In the genomic region with DNA sequence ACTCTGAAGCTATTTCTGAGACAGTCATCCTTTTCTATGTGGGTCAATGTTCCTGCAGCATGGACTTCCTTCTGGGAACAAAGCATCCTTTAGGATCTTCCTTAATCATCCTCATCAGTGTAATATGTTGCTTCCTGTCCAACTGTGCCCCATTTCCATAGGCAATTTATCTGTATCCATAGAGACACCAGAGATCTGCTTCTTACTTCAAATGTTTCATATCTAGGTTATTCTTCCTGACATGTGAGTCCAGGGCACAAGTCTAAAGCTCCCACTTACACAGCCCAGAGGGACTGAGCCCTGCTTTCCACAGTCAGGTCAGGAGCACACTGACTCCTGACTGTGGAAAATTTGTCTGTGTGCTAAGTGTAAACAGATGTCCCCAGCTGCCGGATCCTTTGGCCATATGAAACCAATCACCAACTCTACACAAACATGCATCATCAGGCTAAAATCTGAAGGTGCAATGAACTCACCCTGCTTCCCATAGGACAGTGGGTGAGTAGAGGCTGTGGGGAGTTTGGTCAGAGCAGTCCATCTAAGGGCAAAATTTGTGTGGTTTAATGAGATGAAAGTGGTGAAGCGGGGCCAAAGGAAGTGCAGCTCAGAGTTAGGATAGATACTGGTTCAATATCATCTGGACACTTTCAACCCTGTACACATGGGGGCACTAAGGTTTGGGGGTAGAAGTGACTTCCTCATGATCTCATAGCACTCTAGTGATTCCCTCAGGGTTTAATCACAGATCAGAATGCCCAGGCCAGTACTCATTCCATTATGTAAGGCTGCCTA, we compare ENCODE assay signal across 16 cellular contexts.
A peak's percentile ranks its signal among the peaks of the same experiment; 100 is the strongest.
DNase-seq lines count a peak whose midpoint lies in the region; ATAC-seq and TF ChIP-seq lines count a peak whose summit lies in the region.
"Had no signal": no experiment of that assay in that cellular context is flagged by ENCODE, and none has a peak within 500 bp of the region (broad histone marks: within the 10 kb centered on the region; RNA-seq: fewer than 3 reads in every experiment).

No MANE protein-coding gene starts in this region.

- WGBS in adrenal gland, 4 donors = 62 to 72% (median 70%) methylated on average over 2 of the region's 2 CpGs

- ATAC-seq in left cardiac atrium (peak in 1 of 2 donors; percentile 88), HG02571 (IDR thresholded peaks at IDR 0.05; ENCODE audit: unreplicated experiment) (no peak)
- ATAC-seq in activated CD4-positive, alpha-beta T cell treated with anti-CD3 and anti-CD28 coated beads for 36 hours = no peak
- ATAC-seq: activated naive CD4-positive, alpha-beta T cell treated with anti-CD3 and anti-CD28 coated beads, Interleukin-2, amount 50 U/mL, for 72 hours had no signal

- H3K4me3 ChIP-seq in adrenal gland = no peak overlapping the region
- H3K4me3 ChIP-seq: SJSA1, tibial artery had no signal

- H3K27me3 Mint-ChIP-seq in activated CD4-positive, alpha-beta T cell treated with anti-CD3 and anti-CD28 coated beads for 36 hours = peaks cover 36% of the 10 kb centered on the region

- H3K4me1 ChIP-seq in adrenal gland (replicated peaks in 1 of 2) = peaks cover 0 to 3% of the 10 kb centered on the region in 2 donors

- H3K9me3 ChIP-seq in adrenal gland (replicated peaks in 1 of 3) = no peaks in the 10 kb centered on the region
- H3K9me3 ChIP-seq: SJSA1, tibial artery had no signal

- no peaks in the 10 kb centered on the region for H3K36me3 ChIP-seq in adrenal gland (replicated peaks in 1 of 2)
- H3K36me3 ChIP-seq: SJSA1, tibial artery had no signal

- H3K4me3 Mint-ChIP-seq in activated CD4-positive, alpha-beta T cell treated with anti-CD3 and anti-CD28 coated beads for 36 hours = no peak overlapping the region
- H3K4me3 Mint-ChIP-seq: H9 had no signal

- TF ChIP-seq CTCF in adrenal gland (IDR thresholded peaks at IDR 0.05) = no peak

- TF ChIP-seq POLR2A in adrenal gland (IDR thresholded peaks at IDR 0.05) = no peak

- H3K4me1 Mint-ChIP-seq in activated CD4-positive, alpha-beta T cell treated with anti-CD3 and anti-CD28 coated beads for 36 hours = peaks cover 25% of the 10 kb centered on the region

- CTCF ChIA-PET in activated CD4-positive, alpha-beta T cell treated with anti-CD3 and anti-CD28 coated beads for 36 hours (lab: Charles Lee) = no interaction called here

- H3K27ac ChIP-seq in adrenal gland = peak overlapping the region in 1 of 5 donors; percentile 32
- H3K27ac ChIP-seq: 22Rv1, SJSA1, tibial artery had no signal

- intact Hi-C loops in adrenal gland (cut with DNase I) (no loop called here), left cardiac atrium (cut with DNase I) (no loop called here)
- intact Hi-C loops in activated CD4-positive, alpha-beta T cell treated with anti-CD3 and anti-CD28 coated beads for 36 hours (cut with DNase I, micrococcal nuclease) = loop anchor here in 1 of 2 experiments (10.0 kb wide), 1 partner anchor 308 kb away; no protein-coding TSS in a partner anchor

- H3K27me3 ChIP-seq in adrenal gland = no peaks in the 10 kb centered on the region
- H3K27me3 ChIP-seq: SJSA1, tibial artery had no signal

- POLR2A ChIA-PET in activated CD4-positive, alpha-beta T cell treated with anti-CD3 and anti-CD28 coated beads for 36 hours (lab: Charles Lee) = no interaction called here

- H3K27ac Mint-ChIP-seq in activated CD4-positive, alpha-beta T cell treated with anti-CD3 and anti-CD28 coated beads for 36 hours = no peak overlapping the region
- H3K27ac Mint-ChIP-seq: activated naive CD4-positive, alpha-beta T cell treated with anti-CD3 and anti-CD28 coated beads, Interleukin-2, amount 50 U/mL, for 72 hours had no signal

- H3K36me3 Mint-ChIP-seq in activated CD4-positive, alpha-beta T cell treated with anti-CD3 and anti-CD28 coated beads for 36 hours (ENCODE audit: low read depth) = no peaks in the 10 kb centered on the region
- H3K36me3 Mint-ChIP-seq: activated naive CD4-positive, alpha-beta T cell treated with anti-CD3 and anti-CD28 coated beads, Interleukin-2, amount 50 U/mL, for 72 hours had no signal

- DNase-seq in DMS 273 (lab: John Stamatoyannopoulos, UW; ENCODE audit: unreplicated experiment) = peak; percentile 8
- no peak for DNase-seq in DMS 273 treated with DMSO at 0.1 percent for 48 hours (lab: John Stamatoyannopoulos, UW)
- peak in 4 of 7 donors; percentile 8 to 58 (median 28) for DNase-seq in adrenal gland
- DNase-seq in left cardiac atrium = peak; percentile 37
- DNase-seq in stromal cell of bone marrow (ENCODE audit: low read depth) = peak; percentile 66
- no peak for DNase-seq in activated CD4-positive, alpha-beta T cell treated with anti-CD3 and anti-CD28 coated beads for 36 hours
- no peak for DNase-seq in iPS-NIHi11 (ENCODE audit: low spot score)
- DNase-seq: effector memory CD4-positive, alpha-beta T cell; H9; NCI-H446; occipital lobe; tibial artery had no signal

- H3K9me3 Mint-ChIP-seq in activated CD4-positive, alpha-beta T cell treated with anti-CD3 and anti-CD28 coated beads for 36 hours (ENCODE audit: low read depth) = no peaks in the 10 kb centered on the region
- H3K9me3 Mint-ChIP-seq: H9 had no signal

Comparison
In these comparisons a context has a peak if more than half of its experiments do, and no peak if none do; other contexts are left out.
1. DNase-seq: peak in DMS 273 (single experiment), adrenal gland (4 of 7), left cardiac atrium (single experiment) and stromal cell of bone marrow (single experiment); none in DMS 273 treated with DMSO at 0.1 percent for 48 hours (single experiment), activated CD4-positive, alpha-beta T cell treated with anti-CD3 and anti-CD28 coated beads for 36 hours (single experiment) and iPS-NIHi11 (single experiment).